In the genomic region with DNA sequence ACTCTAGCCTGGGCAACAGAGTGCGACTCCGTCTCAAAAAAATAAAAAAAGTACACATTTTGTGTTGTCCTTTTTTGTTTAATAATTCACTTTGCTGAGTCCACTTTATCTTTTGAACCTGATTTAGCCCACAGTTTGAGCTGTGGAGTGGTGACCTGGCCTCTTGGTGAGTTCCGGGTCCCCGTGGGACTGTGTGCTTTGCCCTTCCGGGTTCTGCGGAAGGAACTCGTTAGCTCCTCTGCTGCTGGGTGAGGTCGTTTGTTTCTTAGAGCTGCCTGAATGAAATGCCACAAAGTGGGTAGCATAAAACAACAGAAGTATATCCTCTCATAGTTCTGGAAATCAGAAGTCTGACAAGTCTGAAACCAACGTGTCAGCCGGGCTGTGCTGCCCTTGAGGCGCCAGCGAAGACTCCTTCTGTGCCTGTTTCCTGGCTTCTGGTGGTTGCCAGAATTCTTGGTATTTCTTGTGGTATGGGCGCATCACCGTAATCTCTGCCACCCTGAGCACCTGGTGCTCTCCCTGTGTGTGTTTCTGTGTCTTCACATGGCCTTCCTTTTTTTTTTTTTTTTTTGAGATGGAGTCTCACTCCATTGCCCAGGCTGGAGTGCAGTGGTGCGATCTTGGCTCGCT, we compare ENCODE assay signal across 2 cellular contexts.
TF ChIP-seq lines count a peak whose summit lies in the region.

No MANE protein-coding gene starts in this region.

TF ChIP-seq in HepG2, 621 proteins besides CTCF, POLR2A, EP300 and RAD21 (continues in another document):
- TF ChIP-seq ZSCAN9 (CRISPR knock-in tag; IDR thresholded peaks at IDR 0.05; ENCODE audit: borderline replicate concordance) (no peak), HMGA1 (CRISPR knock-in tag; conservative IDR thresholded peaks at IDR 0.05) (no peak), ELF1 (CRISPR knock-in tag; IDR thresholded peaks at IDR 0.05) (peak; percentile 52; the same call in 1 of the 2 replicates), TCF7 (IDR thresholded peaks at IDR 0.05; ENCODE audit: low read depth) (no peak), ZNF20 (CRISPR knock-in tag; IDR thresholded peaks at IDR 0.05) (no peak), ATF7-NPFF (CRISPR knock-in tag; IDR thresholded peaks at IDR 0.05; ENCODE audit: low read depth) (no peak), ZNF569 (CRISPR knock-in tag; IDR thresholded peaks at IDR 0.05; ENCODE audit: borderline replicate concordance) (no peak), ATM (IDR thresholded peaks at IDR 0.05; ENCODE audit: borderline replicate concordance) (no peak), ZMYM2 (CRISPR knock-in tag; IDR thresholded peaks at IDR 0.05) (no peak), ZNF446 (CRISPR knock-in tag; IDR thresholded peaks at IDR 0.05) (no peak), NR2C2 (CRISPR knock-in tag; IDR thresholded peaks at IDR 0.05; ENCODE audit: borderline replicate concordance) (peak; percentile 73; the same call in 1 of the 2 replicates), ZSCAN25 (CRISPR knock-in tag; IDR thresholded peaks at IDR 0.05) (no peak)
- TF ChIP-seq, protein P1, sequence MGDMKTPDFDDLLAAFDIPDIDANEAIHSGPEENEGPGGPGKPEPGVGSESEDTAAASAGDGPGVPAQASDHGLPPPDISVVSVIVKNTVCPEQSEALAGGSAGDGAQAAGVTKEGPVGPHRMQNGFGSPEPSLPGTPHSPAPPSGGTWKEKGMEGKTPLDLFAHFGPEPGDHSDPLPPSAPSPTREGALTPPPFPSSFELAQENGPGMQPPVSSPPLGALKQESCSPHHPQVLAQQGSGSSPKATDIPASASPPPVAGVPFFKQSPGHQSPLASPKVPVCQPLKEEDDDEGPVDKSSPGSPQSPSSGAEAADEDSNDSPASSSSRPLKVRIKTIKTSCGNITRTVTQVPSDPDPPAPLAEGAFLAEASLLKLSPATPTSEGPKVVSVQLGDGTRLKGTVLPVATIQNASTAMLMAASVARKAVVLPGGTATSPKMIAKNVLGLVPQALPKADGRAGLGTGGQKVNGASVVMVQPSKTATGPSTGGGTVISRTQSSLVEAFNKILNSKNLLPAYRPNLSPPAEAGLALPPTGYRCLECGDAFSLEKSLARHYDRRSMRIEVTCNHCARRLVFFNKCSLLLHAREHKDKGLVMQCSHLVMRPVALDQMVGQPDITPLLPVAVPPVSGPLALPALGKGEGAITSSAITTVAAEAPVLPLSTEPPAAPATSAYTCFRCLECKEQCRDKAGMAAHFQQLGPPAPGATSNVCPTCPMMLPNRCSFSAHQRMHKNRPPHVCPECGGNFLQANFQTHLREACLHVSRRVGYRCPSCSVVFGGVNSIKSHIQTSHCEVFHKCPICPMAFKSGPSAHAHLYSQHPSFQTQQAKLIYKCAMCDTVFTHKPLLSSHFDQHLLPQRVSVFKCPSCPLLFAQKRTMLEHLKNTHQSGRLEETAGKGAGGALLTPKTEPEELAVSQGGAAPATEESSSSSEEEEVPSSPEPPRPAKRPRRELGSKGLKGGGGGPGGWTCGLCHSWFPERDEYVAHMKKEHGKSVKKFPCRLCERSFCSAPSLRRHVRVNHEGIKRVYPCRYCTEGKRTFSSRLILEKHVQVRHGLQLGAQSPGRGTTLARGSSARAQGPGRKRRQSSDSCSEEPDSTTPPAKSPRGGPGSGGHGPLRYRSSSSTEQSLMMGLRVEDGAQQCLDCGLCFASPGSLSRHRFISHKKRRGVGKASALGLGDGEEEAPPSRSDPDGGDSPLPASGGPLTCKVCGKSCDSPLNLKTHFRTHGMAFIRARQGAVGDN (CRISPR knock-in tag; IDR thresholded peaks at IDR 0.05) = no peak
- TF ChIP-seq, protein P2, sequence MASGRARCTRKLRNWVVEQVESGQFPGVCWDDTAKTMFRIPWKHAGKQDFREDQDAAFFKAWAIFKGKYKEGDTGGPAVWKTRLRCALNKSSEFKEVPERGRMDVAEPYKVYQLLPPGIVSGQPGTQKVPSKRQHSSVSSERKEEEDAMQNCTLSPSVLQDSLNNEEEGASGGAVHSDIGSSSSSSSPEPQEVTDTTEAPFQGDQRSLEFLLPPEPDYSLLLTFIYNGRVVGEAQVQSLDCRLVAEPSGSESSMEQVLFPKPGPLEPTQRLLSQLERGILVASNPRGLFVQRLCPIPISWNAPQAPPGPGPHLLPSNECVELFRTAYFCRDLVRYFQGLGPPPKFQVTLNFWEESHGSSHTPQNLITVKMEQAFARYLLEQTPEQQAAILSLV (CRISPR knock-in tag; IDR thresholded peaks at IDR 0.05; ENCODE audit: borderline replicate concordance) = no peak
- TF ChIP-seq, protein P3, sequence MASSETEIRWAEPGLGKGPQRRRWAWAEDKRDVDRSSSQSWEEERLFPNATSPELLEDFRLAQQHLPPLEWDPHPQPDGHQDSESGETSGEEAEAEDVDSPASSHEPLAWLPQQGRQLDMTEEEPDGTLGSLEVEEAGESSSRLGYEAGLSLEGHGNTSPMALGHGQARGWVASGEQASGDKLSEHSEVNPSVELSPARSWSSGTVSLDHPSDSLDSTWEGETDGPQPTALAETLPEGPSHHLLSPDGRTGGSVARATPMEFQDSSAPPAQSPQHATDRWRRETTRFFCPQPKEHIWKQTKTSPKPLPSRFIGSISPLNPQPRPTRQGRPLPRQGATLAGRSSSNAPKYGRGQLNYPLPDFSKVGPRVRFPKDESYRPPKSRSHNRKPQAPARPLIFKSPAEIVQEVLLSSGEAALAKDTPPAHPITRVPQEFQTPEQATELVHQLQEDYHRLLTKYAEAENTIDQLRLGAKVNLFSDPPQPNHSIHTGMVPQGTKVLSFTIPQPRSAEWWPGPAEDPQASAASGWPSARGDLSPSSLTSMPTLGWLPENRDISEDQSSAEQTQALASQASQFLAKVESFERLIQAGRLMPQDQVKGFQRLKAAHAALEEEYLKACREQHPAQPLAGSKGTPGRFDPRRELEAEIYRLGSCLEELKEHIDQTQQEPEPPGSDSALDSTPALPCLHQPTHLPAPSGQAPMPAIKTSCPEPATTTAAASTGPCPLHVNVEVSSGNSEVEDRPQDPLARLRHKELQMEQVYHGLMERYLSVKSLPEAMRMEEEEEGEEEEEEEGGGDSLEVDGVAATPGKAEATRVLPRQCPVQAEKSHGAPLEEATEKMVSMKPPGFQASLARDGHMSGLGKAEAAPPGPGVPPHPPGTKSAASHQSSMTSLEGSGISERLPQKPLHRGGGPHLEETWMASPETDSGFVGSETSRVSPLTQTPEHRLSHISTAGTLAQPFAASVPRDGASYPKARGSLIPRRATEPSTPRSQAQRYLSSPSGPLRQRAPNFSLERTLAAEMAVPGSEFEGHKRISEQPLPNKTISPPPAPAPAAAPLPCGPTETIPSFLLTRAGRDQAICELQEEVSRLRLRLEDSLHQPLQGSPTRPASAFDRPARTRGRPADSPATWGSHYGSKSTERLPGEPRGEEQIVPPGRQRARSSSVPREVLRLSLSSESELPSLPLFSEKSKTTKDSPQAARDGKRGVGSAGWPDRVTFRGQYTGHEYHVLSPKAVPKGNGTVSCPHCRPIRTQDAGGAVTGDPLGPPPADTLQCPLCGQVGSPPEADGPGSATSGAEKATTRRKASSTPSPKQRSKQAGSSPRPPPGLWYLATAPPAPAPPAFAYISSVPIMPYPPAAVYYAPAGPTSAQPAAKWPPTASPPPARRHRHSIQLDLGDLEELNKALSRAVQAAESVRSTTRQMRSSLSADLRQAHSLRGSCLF (CRISPR knock-in tag; IDR thresholded peaks at IDR 0.05; ENCODE audit: borderline replicate concordance) = no peak
- TF ChIP-seq, protein P4, sequence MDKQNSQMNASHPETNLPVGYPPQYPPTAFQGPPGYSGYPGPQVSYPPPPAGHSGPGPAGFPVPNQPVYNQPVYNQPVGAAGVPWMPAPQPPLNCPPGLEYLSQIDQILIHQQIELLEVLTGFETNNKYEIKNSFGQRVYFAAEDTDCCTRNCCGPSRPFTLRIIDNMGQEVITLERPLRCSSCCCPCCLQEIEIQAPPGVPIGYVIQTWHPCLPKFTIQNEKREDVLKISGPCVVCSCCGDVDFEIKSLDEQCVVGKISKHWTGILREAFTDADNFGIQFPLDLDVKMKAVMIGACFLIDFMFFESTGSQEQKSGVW (CRISPR knock-in tag; IDR thresholded peaks at IDR 0.05; ENCODE audit: borderline replicate concordance) = no peak

TF ChIP-seq in GM12891, 5 proteins besides CTCF, POLR2A, EP300 and RAD21:
- no peak for TF ChIP-seq POU2F2 (IDR thresholded peaks at IDR 0.05; ENCODE audit: low read depth, low read length)
- TF ChIP-seq SPI1 (IDR thresholded peaks at IDR 0.05; ENCODE audit: low read depth, low read length) = no peak
- TF ChIP-seq POLR2AphosphoS5 (IDR thresholded peaks at IDR 0.05; ENCODE audit: low read depth, low read length) = no peak
- TF ChIP-seq TAF1 (IDR thresholded peaks at IDR 0.05; ENCODE audit: low read depth, low read length) = no peak
- no peak for TF ChIP-seq PAX5 (IDR thresholded peaks at IDR 0.05; ENCODE audit: insufficient read depth, low read length, severe bottlenecking)
